Comparison of ENCODE assay signal across 8 cellular contexts in genomic region chr19:46904114-46905060, GRCh38. TPM values are rescaled to one million over a fixed set of nuclear protein-coding genes. Genes with fewer than 3 reads are reported as not detected.
DNase-seq lines count a peak whose midpoint lies in the region; FAIRE-seq and TF ChIP-seq lines count a peak whose summit lies in the region.

No MANE protein-coding gene starts in this region.

- no peaks in the 10 kb centered on the region for H3K27me3 ChIP-seq in adipocyte (replicated peaks; ENCODE audit: control insufficient read depth, insufficient read depth, low read length)
- H3K27me3 ChIP-seq in cardiac muscle cell, result no peaks in the 10 kb centered on the region
- H3K27me3 ChIP-seq in rectal smooth muscle tissue (ENCODE audit: control insufficient read depth, insufficient read depth, low read length), result no peaks in the 10 kb centered on the region

- no peaks in the 10 kb centered on the region for H3K9me3 ChIP-seq in adipocyte (ENCODE audit: control insufficient read depth, low read length)
- no peaks in the 10 kb centered on the region for H3K9me3 ChIP-seq in cardiac muscle cell (ENCODE audit: low read depth)

- H3K4me3 Mint-ChIP-seq in activated T-cell treated with anti-CD3 and anti-CD28 coated beads, Interleukin-2, amount 50 U/mL, for 24 hours, result no peak overlapping the region

- no peaks in the 10 kb centered on the region for H3K36me3 Mint-ChIP-seq in activated T-cell treated with anti-CD3 and anti-CD28 coated beads, Interleukin-2, amount 50 U/mL, for 24 hours (ENCODE audit: low read depth)

- DNase-seq in ELR (ENCODE audit: low read depth), result peak; percentile 42
- peak; percentile 72 for DNase-seq in adipocyte (ENCODE audit: low read depth)
- DNase-seq in cardiac muscle cell (ENCODE audit: low read depth in 1 of 2, low spot score in 1 of 2), result peak in 1 of 2 donors; percentile 90
- DNase-seq in HTR-8/SVneo (ENCODE audit: insufficient read length, low spot score), result no peak
- no peak for DNase-seq in DMS79 (lab: John Stamatoyannopoulos, UW)
- no peak for DNase-seq in activated T-cell treated with anti-CD3 and anti-CD28 coated beads, Interleukin-2, amount 50 U/mL, for 24 hours
- DNase-seq in GM13977 (ENCODE audit: low spot score), result no peak

- H3K27ac ChIP-seq in cardiac muscle cell (peak overlapping the region; percentile 86), rectal smooth muscle tissue (ENCODE audit: low read depth, low read length) (peak overlapping the region; percentile 46)

- no peak overlapping the region for H3K27ac Mint-ChIP-seq in activated T-cell treated with anti-CD3 and anti-CD28 coated beads, Interleukin-2, amount 50 U/mL, for 24 hours

- H3K4me3 ChIP-seq in adipocyte (ENCODE audit: low read length) (peak overlapping the region; percentile 3), cardiac muscle cell (no peak overlapping the region), rectal smooth muscle tissue (ENCODE audit: low read length) (peak overlapping the region; percentile 31)

- no peaks in the 10 kb centered on the region for H3K9me3 Mint-ChIP-seq in activated T-cell treated with anti-CD3 and anti-CD28 coated beads, Interleukin-2, amount 50 U/mL, for 24 hours

- no peak for FAIRE-seq in HTR-8/SVneo (lab: Jason Lieb, UNC)

- TF ChIP-seq CTCF in cardiac muscle cell (IDR thresholded peaks at IDR 0.05; ENCODE audit: low read depth, low read length), result no peak
- no peak for TF ChIP-seq CTCF in GM13977 (IDR thresholded peaks at IDR 0.05; ENCODE audit: extremely low read depth, insufficient read depth, missing control alignments)

- H3K4me1 Mint-ChIP-seq in activated T-cell treated with anti-CD3 and anti-CD28 coated beads, Interleukin-2, amount 50 U/mL, for 24 hours (ENCODE audit: low read depth), result peaks cover 50% of the 10 kb centered on the region

- H3K4me1 ChIP-seq in adipocyte (ENCODE audit: control insufficient read depth, insufficient read depth, low read length) (peaks cover 55% of the 10 kb centered on the region), cardiac muscle cell (ENCODE audit: low read depth) (peaks cover 39% of the 10 kb centered on the region), rectal smooth muscle tissue (ENCODE audit: control insufficient read depth, insufficient read depth, low read length) (peaks cover 6% of the 10 kb centered on the region)

- no peaks in the 10 kb centered on the region for H3K36me3 ChIP-seq in adipocyte (ENCODE audit: control insufficient read depth, insufficient read depth, low read length, severe bottlenecking)
- H3K36me3 ChIP-seq in cardiac muscle cell, result no peaks in the 10 kb centered on the region
- H3K36me3 ChIP-seq in rectal smooth muscle tissue (ENCODE audit: control insufficient read depth, insufficient read depth, low read length), result no peaks in the 10 kb centered on the region

- in situ Hi-C loops in GM13977 (cut with MboI; ENCODE audit: low pct_unique_long_range_greater_than_20kb, low sequenced_read_pairs, unreplicated experiment), result no loop called here

- H3K27me3 Mint-ChIP-seq in activated T-cell treated with anti-CD3 and anti-CD28 coated beads, Interleukin-2, amount 50 U/mL, for 24 hours, result no peaks in the 10 kb centered on the region

- H3K9ac ChIP-seq in adipocyte (ENCODE audit: low read length) (peak overlapping the region; percentile 8), rectal smooth muscle tissue (ENCODE audit: low read length) (no peak overlapping the region)

RNA-seq across cellular contexts. Expression of gene ARHGAP35, which starts 43.6 kb away (rescaled TPM):
- 31.6 and 36.9 TPM in 2 replicates for total RNA-seq in cardiac muscle cell
- polyA plus RNA-seq in cardiac muscle cell, result 15.9 and 19.8 TPM in 2 replicates

RNA-seq across cellular contexts. Expression of gene AP2S1, which starts 53.7 kb away (rescaled TPM):
- total RNA-seq in cardiac muscle cell, result 76.5 and 139 TPM in 2 replicates
- polyA plus RNA-seq in cardiac muscle cell, result 206 and 260 TPM in 2 replicates

Comparison
In these comparisons a context has a peak if more than half of its experiments do, and no peak if none do; other contexts are left out.
1. DNase-seq: peak in ELR (single experiment) and adipocyte (single experiment); none in HTR-8/SVneo (single experiment), DMS79 (single experiment), activated T-cell treated with anti-CD3 and anti-CD28 coated beads, Interleukin-2, amount 50 U/mL, for 24 hours (single experiment) and GM13977 (single experiment).